9 cellular contexts compared by ENCODE assay signal in genomic region chr3:173139512-173139911, GRCh38. TPM values are rescaled to one million over a fixed set of nuclear protein-coding genes. Genes with fewer than 3 reads are reported as not detected.
"Had no signal": no experiment of that assay in that cellular context is flagged by ENCODE, and none has a peak within 500 bp of the region (broad histone marks: within the 10 kb centered on the region; RNA-seq: fewer than 3 reads in every experiment).

No MANE protein-coding gene starts in this region.

RNA-seq across cellular contexts. Expression of gene SPATA16, which starts 1.5 kb away (rescaled TPM):
- total RNA-seq: M059J, NCI-H460, OCI-LY7, PC-9, Right ventricle myocardium inferior, RPMI7951, SJCRH30, SK-MEL-5, T-cell had no signal
